In the genomic region with DNA sequence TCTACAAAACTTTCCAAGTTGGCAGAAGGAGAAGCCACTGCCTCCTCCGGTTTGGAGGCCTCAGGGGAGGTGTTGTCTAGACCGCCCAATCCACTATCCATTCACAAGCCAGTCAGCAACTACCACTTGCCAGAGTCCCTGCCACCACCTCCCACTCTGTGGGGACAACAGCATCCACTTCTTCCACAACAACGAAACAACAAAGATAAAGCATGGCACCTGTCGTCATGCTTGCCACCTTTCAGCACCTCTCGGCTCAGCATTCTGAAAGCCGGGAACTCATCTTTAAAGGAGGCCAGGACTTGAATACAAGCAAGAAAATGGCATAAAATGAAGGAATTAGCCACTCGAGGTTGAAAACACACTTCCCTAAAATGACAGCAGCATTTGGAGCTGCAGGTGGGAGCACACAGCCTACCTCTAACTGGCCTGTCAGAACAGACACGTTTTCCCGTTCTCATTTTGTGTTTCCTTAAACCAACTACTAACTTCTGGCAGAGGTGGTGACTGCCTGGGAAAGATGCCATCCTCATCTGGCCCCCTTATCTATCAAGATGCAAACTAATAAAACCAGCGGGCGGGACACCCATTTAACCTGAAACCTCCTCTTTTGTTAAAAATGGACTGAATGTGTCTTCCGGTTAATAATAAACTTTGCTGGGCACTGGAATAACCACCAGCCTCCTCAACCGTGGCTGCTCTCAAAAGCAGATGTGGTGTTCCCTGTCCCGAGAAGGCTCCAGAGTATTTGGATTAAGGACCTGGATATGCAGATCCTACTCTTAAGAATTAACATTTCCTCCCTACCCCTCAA, we compare ENCODE assay signal across 21 cellular contexts. TPM values are rescaled to one million over a fixed set of nuclear protein-coding genes. Genes with fewer than 3 reads are reported as not detected.
"Had no signal": no experiment of that assay in that cellular context is flagged by ENCODE, and none has a peak within 500 bp of the region (broad histone marks: within the 10 kb centered on the region; RNA-seq: fewer than 3 reads in every experiment).

No MANE protein-coding gene starts in this region.

- H3K27me3 ChIP-seq: left lung, suprapubic skin had no signal

- ATAC-seq: activated CD4-positive, alpha-beta T cell treated with anti-CD3 and anti-CD28 coated beads for 36 hours; esophagus mucosa; left lung; natural killer cell treated with Interleukin-12 subunit alpha and Interleukin-12 subunit beta and Interleukin-15 and Interleukin-18, amount 100 ng/mL, for 72 hours; right cardiac atrium; stimulated activated naive CD8-positive, alpha-beta T cell treated with anti-CD3 and anti-CD28 coated beads, Interleukin-15, Interleukin-2, amounts not matched to agents 100 U/mL and 50 U/mL, for 24 hours had no signal

- H3K27ac ChIP-seq: left lung, suprapubic skin had no signal

- FAIRE-seq: colon, endometrium, small intestine had no signal

- H3K9me3 ChIP-seq: left lung, suprapubic skin had no signal

- DNase-seq: activated CD4-positive, alpha-beta memory T cell treated with anti-CD3 and anti-CD28 coated beads, Interleukin-2, amount 10 ng/mL, durations not matched to agents 7 days and 5 days; activated CD4-positive, alpha-beta T cell treated with anti-CD3 and anti-CD28 coated beads for 36 hours; activated effector memory CD4-positive, alpha-beta T cell treated with anti-CD3 and anti-CD28 coated beads, Interleukin-2, amount 50 U/mL, for 16 hours; activated T-cell treated with anti-CD3 and anti-CD28 coated beads, Interleukin-2, amount 50 U/mL, for 48 hours; amniotic stem cell; caudate nucleus; islet precursor cell; occipital lobe; small intestine; stimulated activated CD4-positive, alpha-beta T cell treated with anti-CD3 and anti-CD28 coated beads, Interleukin-4, amount 100 ng/mL, for 24 hours; stimulated activated naive CD8-positive, alpha-beta T cell treated with anti-CD3 and anti-CD28 coated beads, Interleukin-15, Interleukin-2, amounts not matched to agents 100 U/mL and 50 U/mL, for 24 hours; T-helper 1 cell; T1000 had no signal

- H3K4me3 ChIP-seq: left lung, suprapubic skin had no signal

RNA-seq across cellular contexts. Expression of gene BIRC7, which starts 41.5 kb away (rescaled TPM):
- total RNA-seq: activated CD4-positive, alpha-beta memory T cell treated with anti-CD3 and anti-CD28 coated beads, Interleukin-2, amount 10 ng/mL, durations not matched to agents 7 days and 5 days; esophagus mucosa; natural killer cell treated with Interleukin-12 subunit alpha and Interleukin-12 subunit beta and Interleukin-15 and Interleukin-18, amount 100 ng/mL, for 72 hours; occipital lobe; progenitor cell of endocrine pancreas; right cardiac atrium had no signal
- polyA plus RNA-seq: right cardiac atrium had no signal
